Comparison of ENCODE assay signal across 27 cellular contexts in genomic region chr1:59409525-59409924, GRCh38.
DNase-seq lines count a peak whose midpoint lies in the region; ATAC-seq and TF ChIP-seq lines count a peak whose summit lies in the region.
"Had no signal": no experiment of that assay in that cellular context is flagged by ENCODE, and none has a peak within 500 bp of the region (broad histone marks: within the 10 kb centered on the region; RNA-seq: fewer than 3 reads in every experiment).

No MANE protein-coding gene starts in this region.

- peaks cover 9% of the 10 kb centered on the region for H3K4me1 ChIP-seq in adipocyte (ENCODE audit: control insufficient read depth, insufficient read depth, low read length)
- H3K4me1 ChIP-seq: breast epithelium, prostate gland, vagina had no signal

- ATAC-seq in activated CD8-positive, alpha-beta T cell treated with anti-CD3 and anti-CD28 coated beads for 36 hours, result peak; percentile 20
- ATAC-seq in activated CD8-positive, alpha-beta T cell treated with anti-CD3 and anti-CD28 coated beads, Interleukin-2, amount 10 ng/mL, durations not matched to agents 7 days and 5 days, result no peak
- ATAC-seq in Right ventricle myocardium superior (ENCODE audit: poor library complexity) (no peak), GM19351 (IDR thresholded peaks at IDR 0.05; ENCODE audit: unreplicated experiment) (no peak)
- ATAC-seq: activated T-cell treated with anti-CD3 and anti-CD28 coated beads, Interleukin-2, amount 50 U/mL, for 4 hours; heart left ventricle; T-helper 17 cell had no signal

- H3K36me3 Mint-ChIP-seq in activated CD8-positive, alpha-beta T cell treated with anti-CD3 and anti-CD28 coated beads for 36 hours (ENCODE audit: low read depth), result no peaks in the 10 kb centered on the region
- H3K36me3 Mint-ChIP-seq in activated CD8-positive, alpha-beta T cell treated with anti-CD3 and anti-CD28 coated beads, Interleukin-2, amount 10 ng/mL, durations not matched to agents 7 days and 5 days (ENCODE audit: low read depth), result no peaks in the 10 kb centered on the region
- peaks cover 3% of the 10 kb centered on the region for H3K36me3 Mint-ChIP-seq in mesothelial cell of epicardium
- no peaks in the 10 kb centered on the region for H3K36me3 Mint-ChIP-seq in type B pancreatic cell
- H3K36me3 Mint-ChIP-seq: CD4-positive, alpha-beta memory T cell had no signal

- H3K27me3 ChIP-seq in adipocyte (replicated peaks; ENCODE audit: control insufficient read depth, insufficient read depth, low read length), result no peaks in the 10 kb centered on the region
- H3K27me3 ChIP-seq: breast epithelium, heart left ventricle, sigmoid colon, vagina had no signal

- H3K4me3 Mint-ChIP-seq in activated CD8-positive, alpha-beta T cell treated with anti-CD3 and anti-CD28 coated beads for 36 hours, result no peak overlapping the region
- H3K4me3 Mint-ChIP-seq in activated CD8-positive, alpha-beta T cell treated with anti-CD3 and anti-CD28 coated beads, Interleukin-2, amount 10 ng/mL, durations not matched to agents 7 days and 5 days, result no peak overlapping the region
- H3K4me3 Mint-ChIP-seq in mesothelial cell of epicardium, result no peak overlapping the region
- H3K4me3 Mint-ChIP-seq in type B pancreatic cell, result peak overlapping the region; percentile 18
- H3K4me3 Mint-ChIP-seq: activated T-cell treated with anti-CD3 and anti-CD28 coated beads, Interleukin-2, amount 50 U/mL, for 4 hours; CD4-positive, alpha-beta memory T cell; H9; memory B cell; T-helper 17 cell had no signal

- TF ChIP-seq CTCF in activated CD8-positive, alpha-beta T cell treated with anti-CD3 and anti-CD28 coated beads for 36 hours (IDR thresholded peaks at IDR 0.05), result no peak
- TF ChIP-seq CTCF in mesothelial cell of epicardium (IDR thresholded peaks at IDR 0.05; ENCODE audit: unreplicated experiment), result no peak
- no peak for TF ChIP-seq CTCF in type B pancreatic cell (conservative IDR thresholded peaks at IDR 0.05)

- no peak overlapping the region for H3K4me3 ChIP-seq in adipocyte (ENCODE audit: low read length)
- H3K4me3 ChIP-seq: breast epithelium, heart left ventricle, prostate gland, sigmoid colon, vagina had no signal

- H3K36me3 ChIP-seq in adipocyte (ENCODE audit: control insufficient read depth, insufficient read depth, low read length, severe bottlenecking), result no peaks in the 10 kb centered on the region
- H3K36me3 ChIP-seq: breast epithelium, heart left ventricle, prostate gland, sigmoid colon, vagina had no signal

- POLR2A ChIA-PET in activated CD8-positive, alpha-beta T cell treated with anti-CD3 and anti-CD28 coated beads for 36 hours (lab: Charles Lee), result no interaction called here
- POLR2A ChIA-PET in activated CD8-positive, alpha-beta T cell treated with anti-CD3 and anti-CD28 coated beads, Interleukin-2, amount 10 ng/mL, durations not matched to agents 7 days and 5 days (lab: Charles Lee), result no interaction called here

- peaks cover 7% of the 10 kb centered on the region for H3K4me1 Mint-ChIP-seq in activated CD8-positive, alpha-beta T cell treated with anti-CD3 and anti-CD28 coated beads for 36 hours (ENCODE audit: low read depth)
- no peaks in the 10 kb centered on the region for H3K4me1 Mint-ChIP-seq in activated CD8-positive, alpha-beta T cell treated with anti-CD3 and anti-CD28 coated beads, Interleukin-2, amount 10 ng/mL, durations not matched to agents 7 days and 5 days (ENCODE audit: low read depth)
- H3K4me1 Mint-ChIP-seq in mesothelial cell of epicardium (peaks cover 49% of the 10 kb centered on the region), type B pancreatic cell (ENCODE audit: unreplicated experiment) (peaks cover 24% of the 10 kb centered on the region)
- H3K4me1 Mint-ChIP-seq: CD4-positive, alpha-beta memory T cell; T-helper 17 cell had no signal

- H3K27me3 Mint-ChIP-seq in activated CD8-positive, alpha-beta T cell treated with anti-CD3 and anti-CD28 coated beads for 36 hours, result no peaks in the 10 kb centered on the region
- no peaks in the 10 kb centered on the region for H3K27me3 Mint-ChIP-seq in activated CD8-positive, alpha-beta T cell treated with anti-CD3 and anti-CD28 coated beads, Interleukin-2, amount 10 ng/mL, durations not matched to agents 7 days and 5 days (ENCODE audit: low read depth)
- H3K27me3 Mint-ChIP-seq in mesothelial cell of epicardium (ENCODE audit: low read depth) (no peaks in the 10 kb centered on the region), type B pancreatic cell (no peaks in the 10 kb centered on the region)
- H3K27me3 Mint-ChIP-seq: CD4-positive, alpha-beta memory T cell; memory B cell; T-helper 17 cell had no signal

- CTCF ChIA-PET in activated CD8-positive, alpha-beta T cell treated with anti-CD3 and anti-CD28 coated beads for 36 hours (lab: Charles Lee), result no interaction called here
- CTCF ChIA-PET in activated CD8-positive, alpha-beta T cell treated with anti-CD3 and anti-CD28 coated beads, Interleukin-2, amount 10 ng/mL, durations not matched to agents 7 days and 5 days (lab: Charles Lee), result no interaction called here

- H3K9me3 ChIP-seq in adipocyte (ENCODE audit: control insufficient read depth, low read length), result no peaks in the 10 kb centered on the region
- H3K9me3 ChIP-seq: breast epithelium, prostate gland, sigmoid colon, vagina had no signal

- intact Hi-C loops in activated CD8-positive, alpha-beta T cell treated with anti-CD3 and anti-CD28 coated beads for 36 hours (cut with micrococcal nuclease), result no loop called here
- intact Hi-C loops in Right ventricle myocardium superior (cut with DNase I), result no loop called here

- no peak for DNase-seq in activated CD8-positive, alpha-beta T cell treated with anti-CD3 and anti-CD28 coated beads for 36 hours
- DNase-seq in activated CD8-positive, alpha-beta T cell treated with anti-CD3 and anti-CD28 coated beads, Interleukin-2, amount 10 ng/mL, durations not matched to agents 7 days and 5 days, result no peak
- DNase-seq in adipocyte (ENCODE audit: low read depth) (peak; percentile 7), mesothelial cell of epicardium (ENCODE audit: low spot score in 2 of 2, unreplicated experiment in 2 of 2) (no peak), type B pancreatic cell (ENCODE audit: extremely low spot score, unreplicated experiment) (no peak), Right ventricle myocardium superior (no peak), COLO668 (lab: John Stamatoyannopoulos, UW; ENCODE audit: unreplicated experiment) (no peak)
- DNase-seq: activated naive CD4-positive, alpha-beta T cell; activated T-cell treated with anti-CD3 and anti-CD28 coated beads, Interleukin-2, amount 50 U/mL, for 4 hours; CD4-positive, alpha-beta memory T cell; effector CD8-positive, alpha-beta T cell; H9; heart left ventricle; KBM-7; NCI-H1417 treated with DMSO at 0.1 percent for 48 hours; NCI-H446; NCI-H82; RPMI8226; sigmoid colon; stimulated activated CD4-positive, alpha-beta T cell treated with anti-CD3 and anti-CD28 coated beads, Interleukin-15, amount 100 ng/mL, for 24 hours; stimulated activated naive CD4-positive, alpha-beta T cell treated with Interleukin-2 at 50 U/mL for 16 hours; T-helper 17 cell had no signal

- H3K27ac Mint-ChIP-seq in activated CD8-positive, alpha-beta T cell treated with anti-CD3 and anti-CD28 coated beads for 36 hours, result no peak overlapping the region
- H3K27ac Mint-ChIP-seq in activated CD8-positive, alpha-beta T cell treated with anti-CD3 and anti-CD28 coated beads, Interleukin-2, amount 10 ng/mL, durations not matched to agents 7 days and 5 days, result no peak overlapping the region
- H3K27ac Mint-ChIP-seq in mesothelial cell of epicardium, result peak overlapping the region; percentile 96
- H3K27ac Mint-ChIP-seq in type B pancreatic cell, result peak overlapping the region; percentile 60
- H3K27ac Mint-ChIP-seq: CD4-positive, alpha-beta memory T cell; memory B cell; T-helper 17 cell had no signal

- H3K9ac ChIP-seq in adipocyte (ENCODE audit: low read length), result no peak overlapping the region

- H3K9me3 Mint-ChIP-seq in activated CD8-positive, alpha-beta T cell treated with anti-CD3 and anti-CD28 coated beads for 36 hours, result no peaks in the 10 kb centered on the region
- no peaks in the 10 kb centered on the region for H3K9me3 Mint-ChIP-seq in activated CD8-positive, alpha-beta T cell treated with anti-CD3 and anti-CD28 coated beads, Interleukin-2, amount 10 ng/mL, durations not matched to agents 7 days and 5 days (ENCODE audit: insufficient read depth)
- H3K9me3 Mint-ChIP-seq in mesothelial cell of epicardium (no peaks in the 10 kb centered on the region), type B pancreatic cell (no peaks in the 10 kb centered on the region)
- H3K9me3 Mint-ChIP-seq: activated T-cell treated with anti-CD3 and anti-CD28 coated beads, Interleukin-2, amount 50 U/mL, for 4 hours; CD4-positive, alpha-beta memory T cell; memory B cell had no signal

Comparison
In these comparisons a context has a peak if more than half of its experiments do, and no peak if none do; other contexts are left out.
1. H3K27ac Mint-ChIP-seq: peak in mesothelial cell of epicardium (single experiment) and type B pancreatic cell (single experiment); none in activated CD8-positive, alpha-beta T cell treated with anti-CD3 and anti-CD28 coated beads for 36 hours (single experiment) and activated CD8-positive, alpha-beta T cell treated with anti-CD3 and anti-CD28 coated beads, Interleukin-2, amount 10 ng/mL, durations not matched to agents 7 days and 5 days (single experiment).